In genomic region chr17:62703776-62704380, GRCh38 we compare ENCODE assay signal across 8 cellular contexts.
DNase-seq lines count a peak whose midpoint lies in the region; ATAC-seq and TF ChIP-seq lines count a peak whose summit lies in the region.

No MANE protein-coding gene starts in this region.

- dilution Hi-C loops in IMR-90 (cut with HindIII; ENCODE audit: low sequenced_read_pairs, unreplicated experiment), result no loop called here

- peak; percentile 96 for TF ChIP-seq RAD21 in IMR-90 (IDR thresholded peaks at IDR 0.05; ENCODE audit: low read length)

- H3K4me3 ChIP-seq in IMR-90 (ENCODE audit: insufficient read depth, low read depth, low read length), result peak overlapping the region; percentile 81
- peak overlapping the region; percentile 65 for H3K4me3 ChIP-seq in SJCRH30
- peak overlapping the region; percentile 80 for H3K4me3 ChIP-seq in osteoblast (ENCODE audit: insufficient read depth, low read length)
- H3K4me3 ChIP-seq in thoracic aorta, result peak overlapping the region; percentile 93

- H3K9me3 ChIP-seq in IMR-90 (ENCODE audit: control insufficient read depth, insufficient read depth, low read length) (peaks cover 6% of the 10 kb centered on the region), SJCRH30 (replicated peaks) (no peaks in the 10 kb centered on the region), osteoblast (ENCODE audit: low read depth, low read length) (peaks cover 4% of the 10 kb centered on the region), thoracic aorta (no peaks in the 10 kb centered on the region)

- peak overlapping the region; percentile 86 for H2AK9ac ChIP-seq in IMR-90 (replicated peaks; ENCODE audit: low read depth, low read length, poor library complexity)

- TF ChIP-seq POLR2A in IMR-90 (IDR thresholded peaks at IDR 0.05; ENCODE audit: low read depth, low read length), result no peak; the same call in 1 of the 2 replicates

- peak overlapping the region; percentile 97 for H4K91ac ChIP-seq in IMR-90 (ENCODE audit: insufficient read depth, low read depth, low read length)

- H3K27me3 Mint-ChIP-seq in Calu3 (ENCODE audit: unreplicated experiment), result no peaks in the 10 kb centered on the region

- peaks cover 11% of the 10 kb centered on the region for H3K36me3 Mint-ChIP-seq in Calu3 (ENCODE audit: insufficient read depth, unreplicated experiment)

- peak overlapping the region; percentile 98 for H2BK20ac ChIP-seq in IMR-90 (ENCODE audit: low read depth, low read length)

- H3K27me3 ChIP-seq in IMR-90 (ENCODE audit: control insufficient read depth, insufficient read depth, low read length) (no peaks in the 10 kb centered on the region), SJCRH30 (0 out of 2 replicates have a peak, but pooled peaks cover 12% of the 10 kb centered on the region), osteoblast (ENCODE audit: insufficient read depth, low read length) (no peaks in the 10 kb centered on the region), thoracic aorta (replicated peaks; ENCODE audit: insufficient read depth) (no peaks in the 10 kb centered on the region)

- peak; percentile 82 for DNase-seq in Calu3
- peak; percentile 53 for DNase-seq in IMR-90
- DNase-seq in SJCRH30, result peak; percentile 72 to 82
- peak; percentile 33 to 64 (median 39) for DNase-seq in activated naive CD4-positive, alpha-beta T cell (lab: John Stamatoyannopoulos, UW)
- DNase-seq in head of caudate nucleus, result peak; percentile 50 to 93 (median 84)
- peak; percentile 97 for DNase-seq in osteoblast (ENCODE audit: insufficient read length, low spot score, missing footprints)
- no peak for DNase-seq in thoracic aorta (ENCODE audit: low spot score)

- H4K5ac ChIP-seq in IMR-90 (ENCODE audit: low read depth, low read length), result peak overlapping the region; percentile 76

- peak overlapping the region; percentile 87 to 94 for H4K8ac ChIP-seq in IMR-90 (ENCODE audit: low read depth in 2 of 2, low read length in 2 of 2)

- peak overlapping the region; percentile 65 for H3K9ac ChIP-seq in IMR-90 (ENCODE audit: low read depth, low read length)

- H2BK15ac ChIP-seq in IMR-90 (ENCODE audit: low read depth, low read length), result peak overlapping the region; percentile 88; the same call in 2 of the 3 replicates

- no peaks in the 10 kb centered on the region for H3K36me3 ChIP-seq in IMR-90 (ENCODE audit: control insufficient read depth, insufficient read depth, low read length)
- no peaks in the 10 kb centered on the region for H3K36me3 ChIP-seq in SJCRH30
- no peaks in the 10 kb centered on the region for H3K36me3 ChIP-seq in osteoblast (ENCODE audit: insufficient read depth, low read length)
- no peaks in the 10 kb centered on the region for H3K36me3 ChIP-seq in thoracic aorta

- H3K79me2 ChIP-seq in osteoblast (ENCODE audit: insufficient read depth, low read length), result no peaks in the 10 kb centered on the region

- H2BK5ac ChIP-seq in IMR-90 (ENCODE audit: low read depth, low read length, poor library complexity, severe bottlenecking), result peak overlapping the region; percentile 94

- H2BK120ac ChIP-seq in IMR-90 (ENCODE audit: low read depth, low read length), result peak overlapping the region; percentile 98

- intact Hi-C loops in Calu3 (cut with micrococcal nuclease; ENCODE audit: unreplicated experiment), result loop anchor here (1.0 to 5.0 kb wide), 3 partner anchors 118 to 703 kb away; no protein-coding TSS in a partner anchor
- intact Hi-C loops in IMR-90 (cut with micrococcal nuclease), result loop anchor here (1.0 to 2.0 kb wide), 4 partner anchors 87 to 378 kb away; no protein-coding TSS in a partner anchor
- intact Hi-C loops in head of caudate nucleus (cut with DNase I), result loop anchor here (2.0 to 5.0 kb wide), 2 partner anchors 263 to 703 kb away; partner anchors contain the start of gene TANC2

- peak overlapping the region; percentile 94 for H3K4ac ChIP-seq in IMR-90 (ENCODE audit: low read depth, low read length)

- H2AFZ ChIP-seq in IMR-90 (replicated peaks; ENCODE audit: low read length, poor library complexity) (peak overlapping the region; percentile 95), osteoblast (ENCODE audit: low read length) (peak overlapping the region; percentile 89)

- H3K27ac ChIP-seq in IMR-90 (ENCODE audit: insufficient read depth, low read length), result peak overlapping the region; percentile 70
- H3K27ac ChIP-seq in SJCRH30, result no peak overlapping the region
- H3K27ac ChIP-seq in osteoblast (ENCODE audit: low read depth, low read length), result peak overlapping the region; percentile 53
- peak overlapping the region in 1 of 2 donors; percentile 39 for H3K27ac ChIP-seq in thoracic aorta

- H3K14ac ChIP-seq in IMR-90 (replicated peaks; ENCODE audit: low read depth, low read length), result peak overlapping the region; percentile 84

- no TSS peak for BruUV-seq in Calu3 (replicated peaks; lab: Mats Ljungman, UMichigan)
- no TSS peak for BruUV-seq in IMR-90 (replicated peaks; lab: Mats Ljungman, UMichigan)

- TF ChIP-seq CTCF in Calu3 (IDR thresholded peaks at IDR 0.05; ENCODE audit: unreplicated experiment) (peak; percentile 76), IMR-90 (conservative IDR thresholded peaks at IDR 0.05; ENCODE audit: low read depth, low read length) (peak; percentile 93), osteoblast (IDR thresholded peaks at IDR 0.05; ENCODE audit: extremely low read depth, low read depth, low read length) (peak; percentile 64), thoracic aorta (IDR thresholded peaks at IDR 0.05) (peak; percentile 86)

- H3K4me1 ChIP-seq in IMR-90 (ENCODE audit: control insufficient read depth, insufficient read depth, low read length) (peaks cover 24% of the 10 kb centered on the region), SJCRH30 (peaks cover 9% of the 10 kb centered on the region; the same call in 1 of the 2 replicates), osteoblast (ENCODE audit: insufficient read depth, low read length) (peaks cover 26% of the 10 kb centered on the region), thoracic aorta (ENCODE audit: control insufficient read depth in 1 of 2, low read depth in 2 of 2) (peaks cover 10 to 26% of the 10 kb centered on the region in 2 donors)

- H3K18ac ChIP-seq in IMR-90 (ENCODE audit: low read depth, low read length), result peak overlapping the region; percentile 67

- peaks cover 11 to 34% of the 10 kb centered on the region in 2 experiments; a peak in 3 of 4 replicates for H3K79me1 ChIP-seq in IMR-90 (ENCODE audit: low read depth in 1 of 2, low read length in 2 of 2)

- peaks cover 15% of the 10 kb centered on the region for H3K4me1 Mint-ChIP-seq in Calu3 (ENCODE audit: low read depth, unreplicated experiment)

- CTCF ChIA-PET in Calu3 (lab: Charles Lee), result interaction anchor here (1.3 kb wide), 2 partner anchors 32 to 97 kb away, joined by 3 to 4 read pairs; no protein-coding TSS in a partner anchor
- CTCF ChIA-PET in IMR-90 (lab: Yijun Ruan, JAX), result interaction anchor here (1.0 kb wide), 1 partner anchor 264 kb away, joined by 3 read pairs; no protein-coding TSS in a partner anchor

- H3K56ac ChIP-seq in IMR-90 (ENCODE audit: extremely low read depth, insufficient read depth, low read length), result peak overlapping the region; percentile 90

- H3K4me3 Mint-ChIP-seq in Calu3 (ENCODE audit: low read depth, unreplicated experiment), result peak overlapping the region; percentile 62

- peak overlapping the region; percentile 80 for H3K4me2 ChIP-seq in IMR-90 (ENCODE audit: low read depth, low read length)
- H3K4me2 ChIP-seq in osteoblast (ENCODE audit: insufficient read depth, low read length), result peak overlapping the region; percentile 88

- POLR2A ChIA-PET in IMR-90 (lab: Charles Lee; ENCODE audit: unreplicated experiment), result no interaction called here

- in situ Hi-C loops in IMR-90 (cut with MboI; ENCODE audit: low sequenced_read_pairs), result no loop called here

- H3K27ac Mint-ChIP-seq in Calu3 (ENCODE audit: unreplicated experiment), result no peak overlapping the region

- ATAC-seq in GM21515 (IDR thresholded peaks at IDR 0.05; ENCODE audit: unreplicated experiment) (peak; percentile 91), IMR-90 (ENCODE audit: low read depth) (peak; percentile 93), thoracic aorta (ENCODE audit: insufficient number of reproducible peaks, low FRiP score, low read depth) (peak; percentile 64)

- H3K9me3 Mint-ChIP-seq in Calu3 (ENCODE audit: low read depth, unreplicated experiment), result no peaks in the 10 kb centered on the region

- H2AK5ac ChIP-seq in IMR-90 (ENCODE audit: low read depth, low read length), result peak overlapping the region; percentile 38

- H3K9me1 ChIP-seq in IMR-90 (ENCODE audit: insufficient read depth, low read length), result 0 out of 2 replicates have a peak, but pooled peaks cover 7% of the 10 kb centered on the region

- peak overlapping the region; percentile 92; the same call in 1 of the 2 replicates for H3K23ac ChIP-seq in IMR-90 (ENCODE audit: low read depth, low read length)

- H4K20me1 ChIP-seq in IMR-90 (ENCODE audit: insufficient read depth, low read length) (no peaks in the 10 kb centered on the region), osteoblast (ENCODE audit: insufficient read depth, low read length) (no peaks in the 10 kb centered on the region)

- WGBS in IMR-90 (ENCODE audit: extremely low coverage in 2 of 2, insufficient read length in 1 of 2), 2 experiments, result 0% methylated on average over 40 of the region's 80 CpGs; no CpG with 5 or more reads in 1 of the 2 experiments

TF ChIP-seq in IMR-90, 13 proteins besides CTCF, POLR2A, EP300 and RAD21 (continues in another document):
- no peak for TF ChIP-seq ELK1 (IDR thresholded peaks at IDR 0.05; ENCODE audit: borderline replicate concordance, low read depth, low read length)
- no peak for TF ChIP-seq FOS (IDR thresholded peaks at IDR 0.05; ENCODE audit: low read depth, low read length)
- no peak for TF ChIP-seq RCOR1 (IDR thresholded peaks at IDR 0.05; ENCODE audit: insufficient replicate concordance, low read length)
- TF ChIP-seq CEBPB (IDR thresholded peaks at IDR 0.05; ENCODE audit: low read depth, low read length), result no peak
- peak; percentile 84 for TF ChIP-seq SMC3 (IDR thresholded peaks at IDR 0.05; ENCODE audit: low read depth, low read length)
- TF ChIP-seq BHLHE40 (IDR thresholded peaks at IDR 0.05; ENCODE audit: low read depth, low read length), result no peak
- peak; percentile 44; the same call in 1 of the 2 replicates for TF ChIP-seq MXI1 (IDR thresholded peaks at IDR 0.05; ENCODE audit: borderline replicate concordance, low read depth, low read length)
- no peak for TF ChIP-seq RFX5 (IDR thresholded peaks at IDR 0.05; ENCODE audit: low read depth, low read length)
- TF ChIP-seq MAFK (IDR thresholded peaks at IDR 0.05; ENCODE audit: low read depth, low read length), result no peak
- TF ChIP-seq NFE2L2 (IDR thresholded peaks at IDR 0.05; ENCODE audit: low read depth, low read length), result no peak
